In genomic region chr21:17432732-17433057, GRCh38 we compare ENCODE assay signal across 28 cellular contexts.
"Had no signal": no experiment of that assay in that cellular context is flagged by ENCODE, and none has a peak within 500 bp of the region (broad histone marks: within the 10 kb centered on the region; RNA-seq: fewer than 3 reads in every experiment).

No MANE protein-coding gene starts in this region.

- H3K9me3 ChIP-seq: colonic mucosa, esophagus muscularis mucosa, esophagus squamous epithelium, gastrocnemius medialis, gastroesophageal sphincter, heart left ventricle, heart right ventricle had no signal

- H3K4me1 ChIP-seq: esophagus muscularis mucosa, gastrocnemius medialis, gastroesophageal sphincter had no signal

- H3K36me3 ChIP-seq: colonic mucosa, esophagus muscularis mucosa, esophagus squamous epithelium, gastrocnemius medialis, gastroesophageal sphincter, heart left ventricle, heart right ventricle had no signal

- H3K4me3 ChIP-seq: colonic mucosa, coronary artery, dorsolateral prefrontal cortex, esophagus muscularis mucosa, esophagus squamous epithelium, gastrocnemius medialis, gastroesophageal sphincter, heart left ventricle, heart right ventricle had no signal

- H3K27ac ChIP-seq: colonic mucosa, coronary artery, epithelial cell of prostate, esophagus muscularis mucosa, esophagus squamous epithelium, foreskin keratinocyte, gastrocnemius medialis, gastroesophageal sphincter, heart left ventricle, heart right ventricle had no signal

- ATAC-seq: effector memory CD8-positive, alpha-beta T cell; esophagus mucosa; foreskin keratinocyte; gastrocnemius medialis; gastroesophageal sphincter; heart left ventricle; heart right ventricle had no signal

- DNase-seq: colonic mucosa; cortex of kidney; dermis blood vessel endothelial cell; dorsolateral prefrontal cortex; effector CD4-positive, alpha-beta T cell; effector CD8-positive, alpha-beta T cell; effector memory CD4-positive, alpha-beta T cell; effector memory CD8-positive, alpha-beta T cell; endodermal cell; erythroblast; esophagus squamous epithelium; foreskin fibroblast; foreskin keratinocyte; foreskin melanocyte; gastrocnemius medialis; glutamatergic neuron; head of caudate nucleus; heart left ventricle; heart right ventricle had no signal

- H3K27me3 ChIP-seq: colonic mucosa, dorsolateral prefrontal cortex, esophagus muscularis mucosa, esophagus squamous epithelium, foreskin keratinocyte, gastrocnemius medialis, gastroesophageal sphincter, heart left ventricle, heart right ventricle had no signal

- FAIRE-seq: colon, endometrium, endothelial cell of umbilical vein, frontal cortex had no signal
